In the genomic region with DNA sequence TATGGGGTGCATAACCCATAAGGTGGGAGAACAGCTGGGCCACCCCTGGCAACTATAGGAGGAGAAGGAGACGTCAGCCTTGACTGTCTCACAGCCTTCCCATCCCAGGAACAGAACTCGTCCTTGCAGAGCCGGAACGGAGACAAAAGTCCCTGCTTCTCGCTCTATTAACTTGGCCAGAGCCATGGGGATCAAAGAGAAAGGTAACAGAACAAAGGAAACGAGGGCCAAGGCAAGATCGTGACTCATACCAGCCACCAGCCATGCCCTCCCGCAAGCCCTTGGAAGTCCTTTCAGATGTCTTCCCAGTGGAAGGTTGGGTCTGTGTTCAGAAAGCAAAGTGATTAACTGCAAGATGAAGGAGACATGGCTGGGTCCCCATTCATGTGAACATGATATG, we compare ENCODE assay signal across 23 cellular contexts.
"Had no signal": no experiment of that assay in that cellular context is flagged by ENCODE, and none has a peak within 500 bp of the region (broad histone marks: within the 10 kb centered on the region; RNA-seq: fewer than 3 reads in every experiment).

No MANE protein-coding gene starts in this region.

- H3K4me3 ChIP-seq: esophagus muscularis mucosa, gastroesophageal sphincter, heart left ventricle, left lung, tibial nerve, uterus had no signal

- H3K4me3 Mint-ChIP-seq: activated CD4-positive, alpha-beta T cell treated with anti-CD3 and anti-CD28 coated beads, Interleukin-2, amount 10 ng/mL, durations not matched to agents 7 days and 5 days; activated CD8-positive, alpha-beta T cell treated with anti-CD3 and anti-CD28 coated beads, Interleukin-2, amount 10 ng/mL, durations not matched to agents 7 days and 5 days; activated naive CD4-positive, alpha-beta T cell treated with anti-CD3 and anti-CD28 coated beads, Interleukin-2, amount 10 ng/mL, durations not matched to agents 7 days and 5 days; activated naive CD8-positive, alpha-beta T cell treated with anti-CD3 and anti-CD28 coated beads, Interleukin-2, amount 50 U/mL, for 24 hours; activated T-cell treated with anti-CD3 and anti-CD28 coated beads, Interleukin-2, amount 50 U/mL, for 4 hours; mesothelial cell of epicardium; nephron progenitor cell had no signal

- DNase-seq: activated naive CD4-positive, alpha-beta T cell treated with anti-CD3 and anti-CD28 coated beads, Interleukin-2, amount 10 ng/mL, durations not matched to agents 7 days and 5 days; activated naive CD8-positive, alpha-beta T cell treated with anti-CD3 and anti-CD28 coated beads, Interleukin-2, amount 50 U/mL, for 24 hours; activated T-cell treated with anti-CD3 and anti-CD28 coated beads, Interleukin-2, amount 50 U/mL, for 4 hours; aorta; cortex of kidney; effector CD4-positive, alpha-beta T cell; heart left ventricle; kidney; left lung; nephron progenitor cell; occipital lobe; posterior cingulate gyrus; stimulated activated CD4-positive, alpha-beta T cell treated with anti-CD3 and anti-CD28 coated beads, Interleukin-2, amount 100 ng/mL, for 24 hours; stimulated activated naive CD4-positive, alpha-beta T cell treated with Interleukin-2 at 50 U/mL for 16 hours; substantia nigra; T-helper 9 cell; uterus had no signal

- ATAC-seq: activated naive CD8-positive, alpha-beta T cell treated with anti-CD3 and anti-CD28 coated beads, Interleukin-2, amount 50 U/mL, for 24 hours; gastroesophageal sphincter; heart left ventricle; left lung had no signal

- H3K4me1 Mint-ChIP-seq: mesothelial cell of epicardium had no signal

- H3K36me3 Mint-ChIP-seq: activated naive CD4-positive, alpha-beta T cell treated with anti-CD3 and anti-CD28 coated beads, Interleukin-2, amount 10 ng/mL, durations not matched to agents 7 days and 5 days; mesothelial cell of epicardium had no signal

- H3K9me3 Mint-ChIP-seq: activated CD4-positive, alpha-beta T cell treated with anti-CD3 and anti-CD28 coated beads, Interleukin-2, amount 10 ng/mL, durations not matched to agents 7 days and 5 days; activated naive CD4-positive, alpha-beta T cell treated with anti-CD3 and anti-CD28 coated beads, Interleukin-2, amount 10 ng/mL, durations not matched to agents 7 days and 5 days; activated naive CD8-positive, alpha-beta T cell treated with anti-CD3 and anti-CD28 coated beads, Interleukin-2, amount 50 U/mL, for 24 hours; activated T-cell treated with anti-CD3 and anti-CD28 coated beads, Interleukin-2, amount 50 U/mL, for 4 hours; mesothelial cell of epicardium; nephron progenitor cell had no signal

- H3K27ac Mint-ChIP-seq: activated CD4-positive, alpha-beta T cell treated with anti-CD3 and anti-CD28 coated beads, Interleukin-2, amount 10 ng/mL, durations not matched to agents 7 days and 5 days; activated CD8-positive, alpha-beta T cell treated with anti-CD3 and anti-CD28 coated beads, Interleukin-2, amount 10 ng/mL, durations not matched to agents 7 days and 5 days; activated naive CD4-positive, alpha-beta T cell treated with anti-CD3 and anti-CD28 coated beads, Interleukin-2, amount 10 ng/mL, durations not matched to agents 7 days and 5 days; activated naive CD8-positive, alpha-beta T cell treated with anti-CD3 and anti-CD28 coated beads, Interleukin-2, amount 50 U/mL, for 24 hours; mesothelial cell of epicardium; nephron progenitor cell had no signal

- H3K36me3 ChIP-seq: left lung, tibial nerve, uterus had no signal

- H3K9me3 ChIP-seq: esophagus muscularis mucosa, gastroesophageal sphincter, heart left ventricle, left lung, tibial nerve, uterus had no signal

- H3K27me3 ChIP-seq: esophagus muscularis mucosa, gastroesophageal sphincter, tibial nerve, uterus had no signal

- H3K27ac ChIP-seq: esophagus muscularis mucosa, gastroesophageal sphincter, heart left ventricle, left lung, tibial nerve, uterus had no signal

- FAIRE-seq: kidney had no signal
